ENCODE assay signal across 12 cellular contexts in genomic region chr5:132480546-132481242, GRCh38. TPM values are rescaled to one million over a fixed set of nuclear protein-coding genes. Genes with fewer than 3 reads are reported as not detected.
DNase-seq lines count a peak whose midpoint lies in the region; ATAC-seq and TF ChIP-seq lines count a peak whose summit lies in the region.
"Had no signal": no experiment of that assay in that cellular context is flagged by ENCODE, and none has a peak within 500 bp of the region (broad histone marks: within the 10 kb centered on the region; RNA-seq: fewer than 3 reads in every experiment).

No MANE protein-coding gene starts in this region.

- no peak overlapping the region for H2AFZ ChIP-seq in SK-N-SH (ENCODE audit: low read depth)

- WGBS in SK-N-SH (ENCODE audit: low lambda C conversion rate), result 95% methylated on average over 8 of the region's 8 CpGs
- 78 to 90% (median 86%) methylated on average over 4 to 8 of the region's 8 CpGs for WGBS in spleen, 5 donors

- POLR2A ChIA-PET in SK-N-SH (lab: Yijun Ruan, JAX), result no interaction called here
- POLR2A ChIA-PET in Panc1 (lab: Charles Lee), result interaction anchor here (0.6 to 0.9 kb wide), 2 partner anchors 16 to 26 kb away, joined by 3 to 4 read pairs; no protein-coding TSS in a partner anchor

- no peak for DNase-seq in SK-N-SH
- DNase-seq in Panc1 (ENCODE audit: low read depth, low spot score), result no peak
- DNase-seq in activated naive CD8-positive, alpha-beta T cell treated with anti-CD3 and anti-CD28 coated beads for 36 hours, result no peak
- peak; percentile 76 for DNase-seq in spleen
- DNase-seq in SW480 (ENCODE audit: low spot score), result no peak
- DNase-seq in kidney glomerular epithelial cell (lab: John Stamatoyannopoulos, UW), result no peak
- no peak for DNase-seq in kidney tubule cell (ENCODE audit: low spot score)
- DNase-seq: NCI-H1092 had no signal

- H3K27ac ChIP-seq in SK-N-SH (ENCODE audit: low read depth in 2 of 2, low read length in 1 of 2) (no peak overlapping the region), Panc1 (ENCODE audit: low read length) (no peak overlapping the region), spleen (peak overlapping the region; percentile 9 to 99 (median 73))
- H3K27ac ChIP-seq: 22Rv1, prostate gland had no signal

- CTCF ChIA-PET in SK-N-SH (lab: Yijun Ruan, JAX) (interaction anchor here (1.0 to 3.0 kb wide), 5 partner anchors 9 to 94 kb away, joined by 3 to 12 read pairs (median 6); partner anchors contain the start of gene IRF1), Panc1 (lab: Charles Lee) (no interaction called here)

- no peaks in the 10 kb centered on the region for H3K9me3 Mint-ChIP-seq in activated naive CD8-positive, alpha-beta T cell treated with anti-CD3 and anti-CD28 coated beads for 36 hours
- H3K9me3 Mint-ChIP-seq: mesothelial cell of epicardium had no signal

- H3K4me2 ChIP-seq in SK-N-SH, result no peak overlapping the region

- TF ChIP-seq RAD21 in SK-N-SH (IDR thresholded peaks at IDR 0.05; ENCODE audit: low read length), result no peak

- no peak for TF ChIP-seq EP300 in SK-N-SH (IDR thresholded peaks at IDR 0.05; ENCODE audit: borderline replicate concordance in 1 of 2, low read depth in 1 of 2, low read length in 1 of 2)

- H3K9me3 ChIP-seq in SK-N-SH (no peaks in the 10 kb centered on the region), Panc1 (ENCODE audit: control insufficient read depth, insufficient read depth, low read depth, low read length) (no peaks in the 10 kb centered on the region), spleen (no peaks in the 10 kb centered on the region)
- H3K9me3 ChIP-seq: prostate gland had no signal

- H3K36me3 Mint-ChIP-seq in activated naive CD8-positive, alpha-beta T cell treated with anti-CD3 and anti-CD28 coated beads for 36 hours, result peaks cover 41% of the 10 kb centered on the region

- TF ChIP-seq CTCF in SK-N-SH (IDR thresholded peaks at IDR 0.05), result no peak
- TF ChIP-seq CTCF in Panc1 (IDR thresholded peaks at IDR 0.05), result no peak
- no peak for TF ChIP-seq CTCF in spleen (IDR thresholded peaks at IDR 0.05 in 8 of 11, conservative IDR thresholded peaks at IDR 0.05 in 3 of 11)

- ATAC-seq in SK-N-SH treated with all-trans-retinoic acid at 6 μM for 48 hours (no peak), Panc1 (peak; percentile 50)

- H3K27me3 ChIP-seq in SK-N-SH (ENCODE audit: insufficient read depth) (no peaks in the 10 kb centered on the region), Panc1 (ENCODE audit: control insufficient read depth, insufficient read depth, low read length) (no peaks in the 10 kb centered on the region), spleen (replicated peaks in 1 of 7) (no peaks in the 10 kb centered on the region)

- BruUV-seq in Panc1 (replicated peaks; lab: Mats Ljungman, UMichigan), result no TSS peak

- H3K4me3 ChIP-seq in SK-N-SH (ENCODE audit: low read depth in 2 of 2, low read length in 1 of 2), result no peak overlapping the region
- no peak overlapping the region for H3K4me3 ChIP-seq in Panc1 (ENCODE audit: low read depth in 2 of 2, low read length in 2 of 2)
- H3K4me3 ChIP-seq in spleen, result no peak overlapping the region
- H3K4me3 ChIP-seq: prostate gland had no signal

- peak overlapping the region; percentile 38 for H3K4me3 Mint-ChIP-seq in activated naive CD8-positive, alpha-beta T cell treated with anti-CD3 and anti-CD28 coated beads for 36 hours
- H3K4me3 Mint-ChIP-seq: mesothelial cell of epicardium had no signal

- peaks cover 8% of the 10 kb centered on the region for H3K27me3 Mint-ChIP-seq in activated naive CD8-positive, alpha-beta T cell treated with anti-CD3 and anti-CD28 coated beads for 36 hours

- H3K9ac ChIP-seq in SK-N-SH, result no peak overlapping the region

- in situ Hi-C loops in Panc1 (cut with HindIII; ENCODE audit: low pct_unique_long_range_greater_than_20kb, low sequenced_read_pairs), result loop anchor here (25.0 kb wide), 1 partner anchor 93 kb away; no protein-coding TSS in a partner anchor

- H3K79me2 ChIP-seq in SK-N-SH (ENCODE audit: insufficient read depth), result no peaks in the 10 kb centered on the region

- H3K9me2 ChIP-seq in SK-N-SH, result no peaks in the 10 kb centered on the region

- peaks cover 0 to 21% of the 10 kb centered on the region in 2 experiments; a peak in 1 of 4 replicates for H3K4me1 ChIP-seq in SK-N-SH (ENCODE audit: control insufficient read depth in 1 of 2, insufficient read depth in 2 of 2, low read depth in 1 of 2, low read length in 1 of 2)
- peaks cover 1% of the 10 kb centered on the region; the same call in 1 of the 2 replicates for H3K4me1 ChIP-seq in Panc1 (ENCODE audit: control insufficient read depth, insufficient read depth, low read length)
- H3K4me1 ChIP-seq in spleen, result peaks cover 39 to 100% (median 82%) of the 10 kb centered on the region in 6 donors
- H3K4me1 ChIP-seq: prostate gland had no signal

- peaks cover 3% of the 10 kb centered on the region for H3F3A ChIP-seq in SK-N-SH (replicated peaks; ENCODE audit: insufficient read depth)

- no peak for TF ChIP-seq POLR2A in spleen (IDR thresholded peaks at IDR 0.05)

- peak overlapping the region; percentile 88 for H3K27ac Mint-ChIP-seq in activated naive CD8-positive, alpha-beta T cell treated with anti-CD3 and anti-CD28 coated beads for 36 hours
- H3K27ac Mint-ChIP-seq: mesothelial cell of epicardium had no signal

- H4K20me1 ChIP-seq in SK-N-SH (ENCODE audit: insufficient read depth), result no peaks in the 10 kb centered on the region

- intact Hi-C loops in Panc1 (cut with micrococcal nuclease; ENCODE audit: unreplicated experiment), result no loop called here
- intact Hi-C loops in spleen (cut with DNase I; ENCODE audit: low total_unique reads), result no loop called here

- peaks cover 73% of the 10 kb centered on the region for H3K4me1 Mint-ChIP-seq in activated naive CD8-positive, alpha-beta T cell treated with anti-CD3 and anti-CD28 coated beads for 36 hours

- H3K36me3 ChIP-seq in SK-N-SH (replicated peaks in 1 of 2; ENCODE audit: control insufficient read depth in 1 of 2, insufficient read depth in 2 of 2, low read length in 1 of 2), result peaks cover 13 to 22% of the 10 kb centered on the region in 2 experiments
- H3K36me3 ChIP-seq in Panc1 (ENCODE audit: control insufficient read depth, insufficient read depth, low read length), result peaks cover 6% of the 10 kb centered on the region
- H3K36me3 ChIP-seq in spleen, result peaks cover 8 to 77% (median 44%) of the 10 kb centered on the region in 6 donors

TF ChIP-seq in SK-N-SH treated with all-trans-retinoic acid at 6 μM for 48 hours, 23 proteins besides CTCF, POLR2A, EP300 and RAD21 (continues in another document):
- peak; percentile 30; the same call in 1 of the 2 replicates for TF ChIP-seq TOX (CRISPR knock-in tag; IDR thresholded peaks at IDR 0.05; ENCODE audit: borderline replicate concordance)
- TF ChIP-seq, protein P1, sequence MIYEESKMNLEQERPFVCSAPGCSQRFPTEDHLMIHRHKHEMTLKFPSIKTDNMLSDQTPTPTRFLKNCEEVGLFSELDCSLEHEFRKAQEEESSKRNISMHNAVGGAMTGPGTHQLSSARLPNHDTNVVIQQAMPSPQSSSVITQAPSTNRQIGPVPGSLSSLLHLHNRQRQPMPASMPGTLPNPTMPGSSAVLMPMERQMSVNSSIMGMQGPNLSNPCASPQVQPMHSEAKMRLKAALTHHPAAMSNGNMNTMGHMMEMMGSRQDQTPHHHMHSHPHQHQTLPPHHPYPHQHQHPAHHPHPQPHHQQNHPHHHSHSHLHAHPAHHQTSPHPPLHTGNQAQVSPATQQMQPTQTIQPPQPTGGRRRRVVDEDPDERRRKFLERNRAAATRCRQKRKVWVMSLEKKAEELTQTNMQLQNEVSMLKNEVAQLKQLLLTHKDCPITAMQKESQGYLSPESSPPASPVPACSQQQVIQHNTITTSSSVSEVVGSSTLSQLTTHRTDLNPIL (CRISPR knock-in tag; IDR thresholded peaks at IDR 0.05; ENCODE audit: low read depth), result no peak

TF ChIP-seq in SK-N-SH, 30 proteins besides CTCF, POLR2A, EP300 and RAD21:
- TF ChIP-seq NRF1 (IDR thresholded peaks at IDR 0.05; ENCODE audit: low read depth, low read length) (no peak), JUND (IDR thresholded peaks at IDR 0.05) (no peak), USF2 (IDR thresholded peaks at IDR 0.05; ENCODE audit: borderline replicate concordance, low read depth, low read length) (no peak), ELF1 (IDR thresholded peaks at IDR 0.05) (no peak), RFX5 (IDR thresholded peaks at IDR 0.05; ENCODE audit: low read length) (no peak), GATA2 (CRISPR knock-in tag; IDR thresholded peaks at IDR 0.05) (no peak), TEAD4 (IDR thresholded peaks at IDR 0.05; ENCODE audit: borderline replicate concordance, insufficient read depth) (no peak)
- TF ChIP-seq, protein P2, sequence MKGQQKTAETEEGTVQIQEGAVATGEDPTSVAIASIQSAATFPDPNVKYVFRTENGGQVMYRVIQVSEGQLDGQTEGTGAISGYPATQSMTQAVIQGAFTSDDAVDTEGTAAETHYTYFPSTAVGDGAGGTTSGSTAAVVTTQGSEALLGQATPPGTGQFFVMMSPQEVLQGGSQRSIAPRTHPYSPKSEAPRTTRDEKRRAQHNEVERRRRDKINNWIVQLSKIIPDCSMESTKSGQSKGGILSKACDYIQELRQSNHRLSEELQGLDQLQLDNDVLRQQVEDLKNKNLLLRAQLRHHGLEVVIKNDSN (IDR thresholded peaks at IDR 0.05; ENCODE audit: borderline replicate concordance, low read depth), result no peak

RNA-seq across cellular contexts. Expression of gene IRF1, which starts 9.9 kb away (rescaled TPM):
- polyA plus RNA-seq in SK-N-SH (2012; rRNA removed) (13.8 and 15.2 TPM in 2 replicates), spleen (100 to 1,000 TPM in 1 of 3 donors, 10 to 100 TPM in 2; 57.9 to 113 (median 59.7) TPM)
- polyA plus RNA-seq in SK-N-SH (2012; cell fraction: cytosol; rRNA removed), result 9.0 and 11.2 TPM in 2 replicates
- polyA plus RNA-seq in SK-N-SH (2012; cell fraction: nucleus; rRNA removed), result 30.4 and 31.8 TPM in 2 replicates
- total RNA-seq in Panc1 (2021; ENCODE audit: unreplicated experiment) (48.9 TPM), spleen (100 to 1,000 TPM; 146 to 307 (median 165) TPM)
- polyA plus RNA-seq in Panc1 (2012; ENCODE audit: insufficient read length), result 46.4 TPM
- total RNA-seq in activated naive CD8-positive, alpha-beta T cell treated with anti-CD3 and anti-CD28 coated beads for 36 hours, result 100 to 1,000 TPM; 228 to 232 TPM

Comparison
In these comparisons a context has a peak if more than half of its experiments do, and no peak if none do; other contexts are left out.
1. H3K27ac ChIP-seq: peak in spleen (8 of 8); none in SK-N-SH (0 of 2) and Panc1 (single experiment).